16 cellular contexts compared by ENCODE assay signal in the genomic region with DNA sequence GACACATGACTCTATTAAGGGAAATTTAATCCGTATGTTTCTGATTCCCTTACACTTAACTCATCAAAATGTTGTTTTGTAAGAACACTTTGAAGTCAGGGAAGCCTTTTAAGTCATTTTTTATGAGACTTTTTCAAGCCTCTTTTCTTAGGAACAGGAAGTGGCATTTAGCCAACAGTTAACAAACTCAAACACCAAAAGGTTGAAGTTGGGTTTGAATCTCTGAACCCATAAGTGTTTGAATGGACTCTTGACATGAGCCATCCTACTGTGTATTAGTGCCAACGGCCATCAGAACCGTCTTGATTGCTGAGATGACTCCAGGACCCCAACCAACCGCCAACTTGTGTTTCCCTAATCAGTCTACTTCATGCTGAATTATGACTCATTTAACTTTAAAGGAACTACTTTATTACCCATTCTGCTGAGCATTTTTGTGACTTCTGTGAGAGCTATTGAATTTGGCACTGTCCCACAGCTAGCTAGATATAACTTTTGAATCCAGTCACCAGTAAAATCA.
DNase-seq lines count a peak whose midpoint lies in the region; ATAC-seq and TF ChIP-seq lines count a peak whose summit lies in the region.
"Had no signal": no experiment of that assay in that cellular context is flagged by ENCODE, and none has a peak within 500 bp of the region (broad histone marks: within the 10 kb centered on the region; RNA-seq: fewer than 3 reads in every experiment).

No MANE protein-coding gene starts in this region.

- WGBS in transverse colon (ENCODE audit: low coverage in 1 of 2), 2 donors, result 25 to 34% methylated on average over 4 of the region's 4 CpGs

- H3K9me3 ChIP-seq in transverse colon, result no peaks in the 10 kb centered on the region
- H3K9me3 ChIP-seq: HAP-1 had no signal

- H3K4me3 ChIP-seq in fibroblast of villous mesenchyme (ENCODE audit: low read depth, low read length) (no peak overlapping the region), transverse colon (no peak overlapping the region)
- H3K4me3 ChIP-seq: coronary artery, HAP-1, neural progenitor cell had no signal

- ATAC-seq in GM21423 (IDR thresholded peaks at IDR 0.05; ENCODE audit: unreplicated experiment), result no peak
- ATAC-seq in HG02938 (IDR thresholded peaks at IDR 0.05; ENCODE audit: unreplicated experiment), result no peak
- ATAC-seq: stimulated activated naive CD8-positive, alpha-beta T cell treated with anti-CD3 and anti-CD28 coated beads, Interleukin-15, amount 100 ng/mL, for 72 hours had no signal

- intact Hi-C loops in transverse colon (cut with DNase I; ENCODE audit: low total_unique reads), result no loop called here

- H3K27me3 ChIP-seq in transverse colon, result no peaks in the 10 kb centered on the region
- H3K27me3 ChIP-seq: neural progenitor cell had no signal

- no peaks in the 10 kb centered on the region for H3K36me3 ChIP-seq in transverse colon
- H3K36me3 ChIP-seq: HAP-1, neural progenitor cell had no signal

- peak overlapping the region; percentile 74 to 88 (median 84) for H3K27ac ChIP-seq in transverse colon
- H3K27ac ChIP-seq: coronary artery, neural progenitor cell had no signal

- peaks cover 13 to 56% (median 45%) of the 10 kb centered on the region in 4 donors for H3K4me1 ChIP-seq in transverse colon
- H3K4me1 ChIP-seq: HAP-1 had no signal

- TF ChIP-seq CTCF in fibroblast of villous mesenchyme (IDR thresholded peaks at IDR 0.05; ENCODE audit: insufficient read depth, low read depth, low read length) (no peak), transverse colon (IDR thresholded peaks at IDR 0.05) (no peak)

- no peak for TF ChIP-seq POLR2A in transverse colon (IDR thresholded peaks at IDR 0.05)

- in situ Hi-C loops in transverse colon (cut with MboI; ENCODE audit: low pct_ligation_motif_present in 1 of 4, low pct_unique_long_range_greater_than_20kb in 1 of 4, low sequenced_read_pairs in 3 of 4), result loop anchor here (25.0 kb wide), 1 partner anchor 195 kb away; no protein-coding TSS in a partner anchor

- DNase-seq in NCI-H1105 treated with DMSO at 0.1 percent for 48 hours (lab: John Stamatoyannopoulos, UW) (peak; percentile 8), NCI-H1105 (lab: John Stamatoyannopoulos, UW) (no peak), OCI-M1 (lab: John Stamatoyannopoulos, UW) (peak; percentile 40), fibroblast of villous mesenchyme (ENCODE audit: low read depth) (peak; percentile 81), transverse colon (no peak), NCI-H2171 (lab: John Stamatoyannopoulos, UW) (no peak)
- DNase-seq: 8988T; activated CD4-positive, CD25-positive, alpha-beta regulatory T cell; GDM1; NCI-H187; stimulated activated naive CD8-positive, alpha-beta T cell treated with anti-CD3 and anti-CD28 coated beads, Interleukin-15, amount 100 ng/mL, for 72 hours had no signal

- TF ChIP-seq EP300 in transverse colon (IDR thresholded peaks at IDR 0.05; ENCODE audit: low read depth), result no peak

Comparison
In these comparisons a context has a peak if more than half of its experiments do, and no peak if none do; other contexts are left out.
1. DNase-seq: peak in NCI-H1105 treated with DMSO at 0.1 percent for 48 hours (single experiment), OCI-M1 (single experiment) and fibroblast of villous mesenchyme (single experiment); none in NCI-H1105 (single experiment), transverse colon (single experiment) and NCI-H2171 (single experiment).